Comparison of ENCODE assay signal across 10 cellular contexts in genomic region chr11:69497221-69497787, GRCh38. TPM values are rescaled to one million over a fixed set of nuclear protein-coding genes. Genes with fewer than 3 reads are reported as not detected.
DNase-seq lines count a peak whose midpoint lies in the region; ATAC-seq and TF ChIP-seq lines count a peak whose summit lies in the region.
"Had no signal": no experiment of that assay in that cellular context is flagged by ENCODE, and none has a peak within 500 bp of the region (broad histone marks: within the 10 kb centered on the region; RNA-seq: fewer than 3 reads in every experiment).

No MANE protein-coding gene starts in this region.

- no peaks in the 10 kb centered on the region for H3K36me3 Mint-ChIP-seq in GM23338 (ENCODE audit: low read depth)
- H3K36me3 Mint-ChIP-seq in activated CD4-positive, alpha-beta T cell treated with anti-CD3 and anti-CD28 coated beads, Interleukin-2, amount 10 ng/mL, durations not matched to agents 7 days and 5 days (ENCODE audit: low read depth) = no peaks in the 10 kb centered on the region
- no peaks in the 10 kb centered on the region for H3K36me3 Mint-ChIP-seq in activated CD4-positive, alpha-beta memory T cell treated with anti-CD3 and anti-CD28 coated beads for 36 hours

- H3K27ac ChIP-seq in GM23338 (ENCODE audit: low read depth) (no peak overlapping the region), right cardiac atrium (ENCODE audit: low read length) (peak overlapping the region; percentile 60)
- H3K27ac ChIP-seq: colonic mucosa had no signal

- no peaks in the 10 kb centered on the region for H3K9me3 ChIP-seq in right cardiac atrium (ENCODE audit: control insufficient read depth, low read length)
- H3K9me3 ChIP-seq: colonic mucosa had no signal

- intact Hi-C loops in right cardiac atrium (cut with DNase I) = loop anchor here in 1 of 4 donors (10.0 kb wide), 1 partner anchor 137 kb away; no protein-coding TSS in a partner anchor
- intact Hi-C loops in sciatic nerve (cut with DNase I) = no loop called here
- intact Hi-C loops in activated CD4-positive, alpha-beta memory T cell treated with anti-CD3 and anti-CD28 coated beads for 36 hours (cut with micrococcal nuclease) = no loop called here

- H3K4me3 ChIP-seq in GM23338 (no peak overlapping the region), astrocyte of the cerebellum (ENCODE audit: low read depth, low read length) (no peak overlapping the region), right cardiac atrium (ENCODE audit: low read length) (no peak overlapping the region)
- H3K4me3 ChIP-seq: colonic mucosa had no signal

- no peak overlapping the region for H3K27ac Mint-ChIP-seq in GM23338
- no peak overlapping the region for H3K27ac Mint-ChIP-seq in activated CD4-positive, alpha-beta T cell treated with anti-CD3 and anti-CD28 coated beads, Interleukin-2, amount 10 ng/mL, durations not matched to agents 7 days and 5 days
- no peak overlapping the region for H3K27ac Mint-ChIP-seq in activated CD4-positive, alpha-beta memory T cell treated with anti-CD3 and anti-CD28 coated beads for 36 hours

- H2AFZ ChIP-seq in GM23338 = no peak overlapping the region

- H3K4me1 Mint-ChIP-seq in GM23338 = no peaks in the 10 kb centered on the region; the same call in 2 of the 3 replicates
- no peaks in the 10 kb centered on the region for H3K4me1 Mint-ChIP-seq in activated CD4-positive, alpha-beta T cell treated with anti-CD3 and anti-CD28 coated beads, Interleukin-2, amount 10 ng/mL, durations not matched to agents 7 days and 5 days
- no peaks in the 10 kb centered on the region for H3K4me1 Mint-ChIP-seq in activated CD4-positive, alpha-beta memory T cell treated with anti-CD3 and anti-CD28 coated beads for 36 hours (ENCODE audit: low read depth)

- H3K27me3 Mint-ChIP-seq in GM23338 (ENCODE audit: insufficient read depth, low read depth, poor library complexity) = peaks cover 8% of the 10 kb centered on the region
- no peaks in the 10 kb centered on the region for H3K27me3 Mint-ChIP-seq in activated CD4-positive, alpha-beta T cell treated with anti-CD3 and anti-CD28 coated beads, Interleukin-2, amount 10 ng/mL, durations not matched to agents 7 days and 5 days
- H3K27me3 Mint-ChIP-seq in activated CD4-positive, alpha-beta memory T cell treated with anti-CD3 and anti-CD28 coated beads for 36 hours = peaks cover 7% of the 10 kb centered on the region

- no peaks in the 10 kb centered on the region for H3K79me2 ChIP-seq in GM23338 (replicated peaks; ENCODE audit: insufficient read depth)

- POLR2A ChIA-PET in activated CD4-positive, alpha-beta T cell treated with anti-CD3 and anti-CD28 coated beads, Interleukin-2, amount 10 ng/mL, durations not matched to agents 7 days and 5 days (lab: Charles Lee) = no interaction called here
- POLR2A ChIA-PET in activated CD4-positive, alpha-beta memory T cell treated with anti-CD3 and anti-CD28 coated beads for 36 hours (lab: Charles Lee) = no interaction called here

- no peak overlapping the region for H3K4me2 ChIP-seq in GM23338

- in situ Hi-C loops in astrocyte of the cerebellum (cut with HindIII; ENCODE audit: low sequenced_read_pairs) = no loop called here

- CTCF ChIA-PET in activated CD4-positive, alpha-beta T cell treated with anti-CD3 and anti-CD28 coated beads, Interleukin-2, amount 10 ng/mL, durations not matched to agents 7 days and 5 days (lab: Charles Lee) = no interaction called here
- CTCF ChIA-PET in activated CD4-positive, alpha-beta memory T cell treated with anti-CD3 and anti-CD28 coated beads for 36 hours (lab: Charles Lee) = no interaction called here

- H4K20me1 ChIP-seq in GM23338 (replicated peaks; ENCODE audit: insufficient read depth) = no peaks in the 10 kb centered on the region

- H3K4me1 ChIP-seq in GM23338 (ENCODE audit: insufficient read depth) (no peaks in the 10 kb centered on the region), right cardiac atrium (ENCODE audit: control insufficient read depth, insufficient read depth, low read length) (peaks cover 7% of the 10 kb centered on the region)
- H3K4me1 ChIP-seq: colonic mucosa had no signal

- WGBS in right cardiac atrium = 19% methylated on average over 19 of the region's 19 CpGs

- DNase-seq in GM23338 (ENCODE audit: low spot score) (peak; percentile 49), astrocyte of the cerebellum (ENCODE audit: low read depth) (peak; percentile 97), right cardiac atrium (peak; percentile 89 to 95 (median 94)), sciatic nerve (ENCODE audit: low spot score) (peak; percentile 88)
- DNase-seq in activated CD4-positive, alpha-beta T cell treated with anti-CD3 and anti-CD28 coated beads, Interleukin-2, amount 10 ng/mL, durations not matched to agents 7 days and 5 days = no peak
- no peak for DNase-seq in activated CD4-positive, alpha-beta T cell treated with anti-CD3 and anti-CD28 coated beads for 1 hour
- DNase-seq in activated CD4-positive, alpha-beta memory T cell treated with anti-CD3 and anti-CD28 coated beads for 36 hours = no peak
- DNase-seq: colonic mucosa, NCI-H2107 had no signal

- TF ChIP-seq CTCF in GM23338 (conservative IDR thresholded peaks at IDR 0.05; ENCODE audit: low read depth in 2 of 2) (no peak), astrocyte of the cerebellum (IDR thresholded peaks at IDR 0.05; ENCODE audit: low read depth, low read length, missing control alignments) (no peak)

- ATAC-seq in GM23338 (peak; percentile 77), right cardiac atrium (peak; percentile 96), sciatic nerve (peak; percentile 96), HG02938 (IDR thresholded peaks at IDR 0.05; ENCODE audit: unreplicated experiment) (no peak)

- H3K36me3 ChIP-seq in GM23338 (ENCODE audit: insufficient read depth) = no peaks in the 10 kb centered on the region
- H3K36me3 ChIP-seq: colonic mucosa had no signal

- H3K27me3 ChIP-seq in GM23338 (ENCODE audit: insufficient read depth) = no peaks in the 10 kb centered on the region
- H3K27me3 ChIP-seq in right cardiac atrium (ENCODE audit: control insufficient read depth, insufficient read depth) = no peaks in the 10 kb centered on the region
- H3K27me3 ChIP-seq: colonic mucosa had no signal

- no peak overlapping the region for H3K4me3 Mint-ChIP-seq in GM23338
- H3K4me3 Mint-ChIP-seq in activated CD4-positive, alpha-beta T cell treated with anti-CD3 and anti-CD28 coated beads, Interleukin-2, amount 10 ng/mL, durations not matched to agents 7 days and 5 days = no peak overlapping the region
- H3K4me3 Mint-ChIP-seq in activated CD4-positive, alpha-beta memory T cell treated with anti-CD3 and anti-CD28 coated beads for 36 hours = no peak overlapping the region

- no peaks in the 10 kb centered on the region for H3F3A ChIP-seq in GM23338 (replicated peaks; ENCODE audit: low read depth)

- H3K9me2 ChIP-seq in GM23338 (ENCODE audit: insufficient read depth) = no peaks in the 10 kb centered on the region

- H3K9me3 Mint-ChIP-seq in GM23338 = no peaks in the 10 kb centered on the region
- H3K9me3 Mint-ChIP-seq in activated CD4-positive, alpha-beta T cell treated with anti-CD3 and anti-CD28 coated beads, Interleukin-2, amount 10 ng/mL, durations not matched to agents 7 days and 5 days = no peaks in the 10 kb centered on the region
- no peaks in the 10 kb centered on the region for H3K9me3 Mint-ChIP-seq in activated CD4-positive, alpha-beta memory T cell treated with anti-CD3 and anti-CD28 coated beads for 36 hours

TF ChIP-seq in GM23338, 12 proteins besides CTCF, POLR2A, EP300 and RAD21 (continues in another document):
- TF ChIP-seq JUNB (IDR thresholded peaks at IDR 0.05; ENCODE audit: unreplicated experiment) = no peak
- TF ChIP-seq POLR2AphosphoS5 (IDR thresholded peaks at IDR 0.05; ENCODE audit: low read depth) = no peak
- TF ChIP-seq NANOG (IDR thresholded peaks at IDR 0.05; ENCODE audit: borderline replicate concordance) = no peak
- TF ChIP-seq ETS1 (IDR thresholded peaks at IDR 0.05) = no peak
- TF ChIP-seq EZH2 (IDR thresholded peaks at IDR 0.05; ENCODE audit: low read depth, unreplicated experiment) = no peak
- TF ChIP-seq STAT1 (IDR thresholded peaks at IDR 0.05; ENCODE audit: unreplicated experiment) = no peak
- no peak for TF ChIP-seq ZNF331 (CRISPR knock-in tag; IDR thresholded peaks at IDR 0.05; ENCODE audit: low read depth)
- no peak for TF ChIP-seq CREB1 (CRISPR knock-in tag; IDR thresholded peaks at IDR 0.05; ENCODE audit: low read depth)
- no peak for TF ChIP-seq ZNF114 (CRISPR knock-in tag; IDR thresholded peaks at IDR 0.05)
- TF ChIP-seq EZH2phosphoT487 (IDR thresholded peaks at IDR 0.05; ENCODE audit: unreplicated experiment) = no peak

RNA-seq across cellular contexts. Expression of gene LINC01488, which starts 15.8 kb away (rescaled TPM):
- not detected in 2 replicates for total RNA-seq in GM23338 (2014; rRNA removed; shearing (Covaris generic))
- polyA plus RNA-seq in GM23338 (2016; fragmentation: Nextera tagmentation; extraction: Ambion mirVana) (not detected in 2 replicates), right cardiac atrium (0.16 TPM)
- total RNA-seq in right cardiac atrium (under 1 TPM in 2 of 4 donors, not detected in 2; 0.14 to 0.17 TPM), sciatic nerve (not detected)
- not detected for total RNA-seq in activated CD4-positive, alpha-beta T cell treated with anti-CD3 and anti-CD28 coated beads, Interleukin-2, amount 10 ng/mL, durations not matched to agents 7 days and 5 days
- total RNA-seq in activated CD4-positive, alpha-beta memory T cell treated with anti-CD3 and anti-CD28 coated beads for 36 hours = not detected
- total RNA-seq: colonic mucosa had no signal

Comparison
In these comparisons a context has a peak if more than half of its experiments do, and no peak if none do; other contexts are left out.
1. DNase-seq: peak in GM23338 (single experiment), astrocyte of the cerebellum (single experiment), right cardiac atrium (3 of 3) and sciatic nerve (single experiment); none in activated CD4-positive, alpha-beta T cell treated with anti-CD3 and anti-CD28 coated beads, Interleukin-2, amount 10 ng/mL, durations not matched to agents 7 days and 5 days (single experiment), activated CD4-positive, alpha-beta T cell treated with anti-CD3 and anti-CD28 coated beads for 1 hour (single experiment) and activated CD4-positive, alpha-beta memory T cell treated with anti-CD3 and anti-CD28 coated beads for 36 hours (single experiment).